21 cellular contexts compared by ENCODE assay signal in genomic region chr13:103471896-103472295, GRCh38.
DNase-seq lines count a peak whose midpoint lies in the region; ATAC-seq, FAIRE-seq and TF ChIP-seq lines count a peak whose summit lies in the region.
"Had no signal": no experiment of that assay in that cellular context is flagged by ENCODE, and none has a peak within 500 bp of the region (broad histone marks: within the 10 kb centered on the region; RNA-seq: fewer than 3 reads in every experiment).

No MANE protein-coding gene starts in this region.

- H3K9me3 Mint-ChIP-seq in WTC11: no peaks in the 10 kb centered on the region

- no peak overlapping the region for H3K4me3 Mint-ChIP-seq in WTC11
- H3K4me3 Mint-ChIP-seq: CD4-positive, alpha-beta memory T cell had no signal

- peak; percentile 30 for DNase-seq in SIG-M5 treated with dmso at 0.1 percent for 504 hours (lab: John Stamatoyannopoulos, UW; ENCODE audit: unreplicated experiment)
- DNase-seq in SIG-M5 (lab: John Stamatoyannopoulos, UW): no peak
- DNase-seq in WTC11 (ENCODE audit: low spot score): peak; percentile 9
- DNase-seq in iPS-NIHi7 (ENCODE audit: extremely low spot score): peak; percentile 11
- DNase-seq in urothelium cell line (ENCODE audit: low spot score): peak; percentile 16
- no peak for DNase-seq in NCI-H128 (lab: John Stamatoyannopoulos, UW; ENCODE audit: unreplicated experiment)
- no peak for DNase-seq in NCI-H446 treated with DMSO at 0.1 percent for 48 hours (lab: John Stamatoyannopoulos, UW)
- DNase-seq in activated CD4-positive, alpha-beta T cell treated with anti-CD3 and anti-CD28 coated beads for 4 hours: no peak
- DNase-seq: 8988T; CD4-positive, alpha-beta memory T cell; DND-41; GF-D8; GOT3; NCI-H146; NCI-H2081 treated with DMSO at 0.1 percent for 48 hours; NCI-H524; Peyer's patch; Right ventricle myocardium superior had no signal

- CTCF ChIA-PET in WTC11 (lab: Charles Lee): no interaction called here

- H3K4me1 Mint-ChIP-seq in WTC11: no peaks in the 10 kb centered on the region; the same call in 1 of the 2 replicates
- H3K4me1 Mint-ChIP-seq: CD4-positive, alpha-beta memory T cell had no signal

- H3K27me3 Mint-ChIP-seq in WTC11 (ENCODE audit: low read depth): no peaks in the 10 kb centered on the region
- H3K27me3 Mint-ChIP-seq: CD4-positive, alpha-beta memory T cell had no signal

- peak; percentile 60; the same call in 1 of the 2 replicates for ATAC-seq in WTC11
- ATAC-seq: K562, SK-N-SH treated with all-trans-retinoic acid at 6 μM for 48 hours had no signal

- TF ChIP-seq CTCF in WTC11 (IDR thresholded peaks at IDR 0.05): no peak

- H3K27ac Mint-ChIP-seq in WTC11: peak overlapping the region; percentile 19; the same call in 1 of the 2 replicates
- H3K27ac Mint-ChIP-seq: CD4-positive, alpha-beta memory T cell had no signal

- no peaks in the 10 kb centered on the region for H3K36me3 Mint-ChIP-seq in WTC11
- H3K36me3 Mint-ChIP-seq: CD4-positive, alpha-beta memory T cell had no signal

- no peak for FAIRE-seq in urothelium cell line (lab: Jason Lieb, UNC)
- FAIRE-seq: D721Med, K562 had no signal

- POLR2A ChIA-PET in WTC11 (lab: Charles Lee): no interaction called here

TF ChIP-seq in WTC11, 78 proteins besides CTCF, POLR2A, EP300 and RAD21:
- no peak for TF ChIP-seq E2F4 (CRISPR knock-in tag; IDR thresholded peaks at IDR 0.05; ENCODE audit: borderline replicate concordance, low read depth)
- TF ChIP-seq ESRRA (CRISPR knock-in tag; IDR thresholded peaks at IDR 0.05; ENCODE audit: borderline replicate concordance): no peak
- no peak for TF ChIP-seq NFATC4 (CRISPR knock-in tag; IDR thresholded peaks at IDR 0.05)
- no peak for TF ChIP-seq ZNF317 (CRISPR knock-in tag; IDR thresholded peaks at IDR 0.05; ENCODE audit: borderline replicate concordance, low read depth)

Comparison
In these comparisons a context has a peak if more than half of its experiments do, and no peak if none do; other contexts are left out.
1. DNase-seq: peak in SIG-M5 treated with dmso at 0.1 percent for 504 hours (single experiment), WTC11 (single experiment), iPS-NIHi7 (single experiment) and urothelium cell line (single experiment); none in SIG-M5 (single experiment), NCI-H128 (single experiment), NCI-H446 treated with DMSO at 0.1 percent for 48 hours (single experiment) and activated CD4-positive, alpha-beta T cell treated with anti-CD3 and anti-CD28 coated beads for 4 hours (0 of 2).